Comparison of ENCODE assay signal across 8 cellular contexts in genomic region chr3:53046171-53047170, GRCh38. TPM values are rescaled to one million over a fixed set of nuclear protein-coding genes. Genes with fewer than 3 reads are reported as not detected.
DNase-seq lines count a peak whose midpoint lies in the region; ATAC-seq and TF ChIP-seq lines count a peak whose summit lies in the region.

No MANE protein-coding gene starts in this region.

- intact Hi-C loops in left lung (cut with DNase I): no loop called here

- H3K9me3 ChIP-seq in KOPT-K1 (ENCODE audit: insufficient read depth, low read length, poor library complexity, severe bottlenecking): no peaks in the 10 kb centered on the region
- H3K9me3 ChIP-seq in left lung: no peaks in the 10 kb centered on the region

- peaks cover 19% of the 10 kb centered on the region for H3K4me1 Mint-ChIP-seq in chondrocyte (ENCODE audit: low read depth)

- H3K27ac ChIP-seq in KOPT-K1 (ENCODE audit: low read depth, low read length, poor library complexity, severe bottlenecking) (peak overlapping the region; percentile 88), left lung (peak overlapping the region in 1 of 2 donors; percentile 80)

- no peak overlapping the region for H3K27ac Mint-ChIP-seq in chondrocyte (ENCODE audit: unreplicated experiment)

- peak; percentile 39 for ATAC-seq in GM21526 (IDR thresholded peaks at IDR 0.05; ENCODE audit: low FRiP score, unreplicated experiment)
- peak; percentile 37 to 54 for ATAC-seq in activated CD4-positive, CD25-positive, alpha-beta regulatory T cell treated with anti-CD3 and anti-CD28 coated beads, Interleukin-2, amount 50 U/mL, for 24 hours
- ATAC-seq in left lung: peak; percentile 53

- peaks cover 2 to 22% of the 10 kb centered on the region in 2 donors for H3K4me1 ChIP-seq in left lung

- DNase-seq in D341Med (ENCODE audit: low spot score) (peak; percentile 81), chondrocyte (ENCODE audit: low spot score) (no peak), left lung (peak; percentile 51 to 88), SHP77 treated with DMSO at 0.1 percent for 48 hours (lab: John Stamatoyannopoulos, UW) (no peak)
- peak; percentile 52 for DNase-seq in stimulated activated CD4-positive, alpha-beta T cell treated with anti-CD3 and anti-CD28 coated beads, Interleukin-4, amount 100 ng/mL, for 24 hours

- peak overlapping the region; percentile 85 for H3K4me3 ChIP-seq in left lung

- H3K9me3 Mint-ChIP-seq in chondrocyte (ENCODE audit: low read depth): no peaks in the 10 kb centered on the region

- H3K36me3 ChIP-seq in KOPT-K1 (ENCODE audit: insufficient read depth, low read length) (no peaks in the 10 kb centered on the region), left lung (no peaks in the 10 kb centered on the region)

- H3K4me3 Mint-ChIP-seq in chondrocyte (ENCODE audit: unreplicated experiment): peak overlapping the region; percentile 66

- no peaks in the 10 kb centered on the region for H3K36me3 Mint-ChIP-seq in chondrocyte (ENCODE audit: low read depth)

- TF ChIP-seq CTCF in chondrocyte (IDR thresholded peaks at IDR 0.05) (peak; percentile 72), left lung (IDR thresholded peaks at IDR 0.05) (peak; percentile 17 to 27)

- H3K27me3 ChIP-seq in left lung: peaks cover 0 to 21% of the 10 kb centered on the region in 2 donors

- H3K27me3 Mint-ChIP-seq in chondrocyte (ENCODE audit: low read depth): no peaks in the 10 kb centered on the region

RNA-seq across cellular contexts. Expression of gene SFMBT1, which starts 0.6 kb away (rescaled TPM):
- total RNA-seq in chondrocyte: 8.4 to 9.0 TPM (median 8.4 TPM) in 3 replicates
- total RNA-seq in left lung: 10 to 100 TPM in 1 of 2 donors, 1 to 10 TPM in 1; 9.7 to 12.9 TPM

Comparison
In these comparisons a context has a peak if more than half of its experiments do, and no peak if none do; other contexts are left out.
1. DNase-seq: peak in D341Med (single experiment), left lung (2 of 2) and stimulated activated CD4-positive, alpha-beta T cell treated with anti-CD3 and anti-CD28 coated beads, Interleukin-4, amount 100 ng/mL, for 24 hours (single experiment); none in chondrocyte (single experiment) and SHP77 treated with DMSO at 0.1 percent for 48 hours (single experiment).
2. Peak in every context shown above with its lines, with median percentiles within 50 percentile points of each other: ATAC-seq.